In genomic region chrX:15601932-15602331, GRCh38 we compare ENCODE assay signal across 1 cellular context.
TF ChIP-seq lines count a peak whose summit lies in the region.

No MANE protein-coding gene starts in this region.

TF ChIP-seq in HepG2, 621 proteins besides CTCF, POLR2A, EP300 and RAD21 (continued from another document and continues in another):
- TF ChIP-seq, protein P1, sequence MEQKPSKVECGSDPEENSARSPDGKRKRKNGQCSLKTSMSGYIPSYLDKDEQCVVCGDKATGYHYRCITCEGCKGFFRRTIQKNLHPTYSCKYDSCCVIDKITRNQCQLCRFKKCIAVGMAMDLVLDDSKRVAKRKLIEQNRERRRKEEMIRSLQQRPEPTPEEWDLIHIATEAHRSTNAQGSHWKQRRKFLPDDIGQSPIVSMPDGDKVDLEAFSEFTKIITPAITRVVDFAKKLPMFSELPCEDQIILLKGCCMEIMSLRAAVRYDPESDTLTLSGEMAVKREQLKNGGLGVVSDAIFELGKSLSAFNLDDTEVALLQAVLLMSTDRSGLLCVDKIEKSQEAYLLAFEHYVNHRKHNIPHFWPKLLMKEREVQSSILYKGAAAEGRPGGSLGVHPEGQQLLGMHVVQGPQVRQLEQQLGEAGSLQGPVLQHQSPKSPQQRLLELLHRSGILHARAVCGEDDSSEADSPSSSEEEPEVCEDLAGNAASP (CRISPR knock-in tag; IDR thresholded peaks at IDR 0.05; ENCODE audit: borderline replicate concordance), result peak; percentile 28; the same call in 1 of the 2 replicates
- no peak for TF ChIP-seq RELA (CRISPR knock-in tag; IDR thresholded peaks at IDR 0.05)
- no peak for TF ChIP-seq CEBPZ (IDR thresholded peaks at IDR 0.05; ENCODE audit: low read length)
- TF ChIP-seq ZNF746 (CRISPR knock-in tag; IDR thresholded peaks at IDR 0.05), result no peak
- TF ChIP-seq, protein P2, sequence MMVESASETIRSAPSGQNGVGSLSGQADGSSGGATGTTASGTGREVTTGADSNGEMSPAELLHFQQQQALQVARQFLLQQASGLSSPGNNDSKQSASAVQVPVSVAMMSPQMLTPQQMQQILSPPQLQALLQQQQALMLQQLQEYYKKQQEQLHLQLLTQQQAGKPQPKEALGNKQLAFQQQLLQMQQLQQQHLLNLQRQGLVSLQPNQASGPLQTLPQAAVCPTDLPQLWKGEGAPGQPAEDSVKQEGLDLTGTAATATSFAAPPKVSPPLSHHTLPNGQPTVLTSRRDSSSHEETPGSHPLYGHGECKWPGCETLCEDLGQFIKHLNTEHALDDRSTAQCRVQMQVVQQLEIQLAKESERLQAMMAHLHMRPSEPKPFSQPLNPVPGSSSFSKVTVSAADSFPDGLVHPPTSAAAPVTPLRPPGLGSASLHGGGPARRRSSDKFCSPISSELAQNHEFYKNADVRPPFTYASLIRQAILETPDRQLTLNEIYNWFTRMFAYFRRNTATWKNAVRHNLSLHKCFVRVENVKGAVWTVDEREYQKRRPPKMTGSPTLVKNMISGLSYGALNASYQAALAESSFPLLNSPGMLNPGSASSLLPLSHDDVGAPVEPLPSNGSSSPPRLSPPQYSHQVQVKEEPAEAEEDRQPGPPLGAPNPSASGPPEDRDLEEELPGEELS (CRISPR knock-in tag; IDR thresholded peaks at IDR 0.05), result peak; percentile 64
- no peak for TF ChIP-seq RBAK (CRISPR knock-in tag; IDR thresholded peaks at IDR 0.05)
- no peak for TF ChIP-seq ZKSCAN5 (CRISPR knock-in tag; IDR thresholded peaks at IDR 0.05)
- TF ChIP-seq ZBTB40 (IDR thresholded peaks at IDR 0.05), result no peak
- TF ChIP-seq ZBTB40 (CRISPR knock-in tag; IDR thresholded peaks at IDR 0.05), result no peak
- no peak for TF ChIP-seq ZKSCAN1 (IDR thresholded peaks at IDR 0.05; ENCODE audit: low read length)
- TF ChIP-seq ZNF460 (CRISPR knock-in tag; IDR thresholded peaks at IDR 0.05; ENCODE audit: borderline replicate concordance), result no peak
- TF ChIP-seq ZNF589 (CRISPR knock-in tag; conservative IDR thresholded peaks at IDR 0.05), result no peak
- TF ChIP-seq ZNF607 (CRISPR knock-in tag; IDR thresholded peaks at IDR 0.05; ENCODE audit: borderline replicate concordance), result no peak
- TF ChIP-seq, protein P3, sequence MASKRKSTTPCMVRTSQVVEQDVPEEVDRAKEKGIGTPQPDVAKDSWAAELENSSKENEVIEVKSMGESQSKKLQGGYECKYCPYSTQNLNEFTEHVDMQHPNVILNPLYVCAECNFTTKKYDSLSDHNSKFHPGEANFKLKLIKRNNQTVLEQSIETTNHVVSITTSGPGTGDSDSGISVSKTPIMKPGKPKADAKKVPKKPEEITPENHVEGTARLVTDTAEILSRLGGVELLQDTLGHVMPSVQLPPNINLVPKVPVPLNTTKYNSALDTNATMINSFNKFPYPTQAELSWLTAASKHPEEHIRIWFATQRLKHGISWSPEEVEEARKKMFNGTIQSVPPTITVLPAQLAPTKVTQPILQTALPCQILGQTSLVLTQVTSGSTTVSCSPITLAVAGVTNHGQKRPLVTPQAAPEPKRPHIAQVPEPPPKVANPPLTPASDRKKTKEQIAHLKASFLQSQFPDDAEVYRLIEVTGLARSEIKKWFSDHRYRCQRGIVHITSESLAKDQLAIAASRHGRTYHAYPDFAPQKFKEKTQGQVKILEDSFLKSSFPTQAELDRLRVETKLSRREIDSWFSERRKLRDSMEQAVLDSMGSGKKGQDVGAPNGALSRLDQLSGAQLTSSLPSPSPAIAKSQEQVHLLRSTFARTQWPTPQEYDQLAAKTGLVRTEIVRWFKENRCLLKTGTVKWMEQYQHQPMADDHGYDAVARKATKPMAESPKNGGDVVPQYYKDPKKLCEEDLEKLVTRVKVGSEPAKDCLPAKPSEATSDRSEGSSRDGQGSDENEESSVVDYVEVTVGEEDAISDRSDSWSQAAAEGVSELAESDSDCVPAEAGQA (IDR thresholded peaks at IDR 0.05; ENCODE audit: low read depth), result no peak
- TF ChIP-seq, protein P3 (CRISPR knock-in tag; IDR thresholded peaks at IDR 0.05; ENCODE audit: borderline replicate concordance), result no peak
- TF ChIP-seq SAFB2 (CRISPR knock-in tag; IDR thresholded peaks at IDR 0.05; ENCODE audit: borderline replicate concordance, low read depth), result no peak
- peak; percentile 68 for TF ChIP-seq MAFG (CRISPR knock-in tag; IDR thresholded peaks at IDR 0.05)
- TF ChIP-seq, protein P4, sequence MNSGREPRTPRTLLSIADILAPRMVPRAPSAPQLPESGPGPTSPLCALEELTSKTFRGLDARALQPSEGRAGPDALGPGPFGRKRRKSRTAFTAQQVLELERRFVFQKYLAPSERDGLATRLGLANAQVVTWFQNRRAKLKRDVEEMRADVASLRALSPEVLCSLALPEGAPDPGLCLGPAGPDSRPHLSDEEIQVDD (CRISPR knock-in tag; IDR thresholded peaks at IDR 0.05; ENCODE audit: borderline replicate concordance), result no peak
- TF ChIP-seq, protein P5, sequence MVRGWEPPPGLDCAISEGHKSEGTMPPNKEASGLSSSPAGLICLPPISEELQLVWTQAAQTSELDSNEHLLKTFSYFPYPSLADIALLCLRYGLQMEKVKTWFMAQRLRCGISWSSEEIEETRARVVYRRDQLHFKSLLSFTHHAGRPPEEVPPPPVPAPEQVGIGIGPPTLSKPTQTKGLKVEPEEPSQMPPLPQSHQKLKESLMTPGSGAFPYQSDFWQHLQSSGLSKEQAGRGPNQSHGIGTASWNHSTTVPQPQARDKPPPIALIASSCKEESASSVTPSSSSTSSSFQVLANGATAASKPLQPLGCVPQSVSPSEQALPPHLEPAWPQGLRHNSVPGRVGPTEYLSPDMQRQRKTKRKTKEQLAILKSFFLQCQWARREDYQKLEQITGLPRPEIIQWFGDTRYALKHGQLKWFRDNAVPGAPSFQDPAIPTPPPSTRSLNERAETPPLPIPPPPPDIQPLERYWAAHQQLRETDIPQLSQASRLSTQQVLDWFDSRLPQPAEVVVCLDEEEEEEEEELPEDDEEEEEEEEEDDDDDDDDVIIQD (CRISPR knock-in tag; IDR thresholded peaks at IDR 0.05; ENCODE audit: low read depth), result peak; percentile 49; the same call in 1 of the 2 replicates
- no peak for TF ChIP-seq ZFP36L1 (CRISPR knock-in tag; IDR thresholded peaks at IDR 0.05)
- no peak for TF ChIP-seq ZSCAN22 (CRISPR knock-in tag; IDR thresholded peaks at IDR 0.05)
- no peak for TF ChIP-seq MZF1 (CRISPR knock-in tag; IDR thresholded peaks at IDR 0.05; ENCODE audit: borderline replicate concordance)
- no peak for TF ChIP-seq ZNF468 (CRISPR knock-in tag; IDR thresholded peaks at IDR 0.05)
- peak; percentile 55; the same call in 1 of the 2 replicates for TF ChIP-seq SAP130 (CRISPR knock-in tag; IDR thresholded peaks at IDR 0.05; ENCODE audit: low read depth)
- TF ChIP-seq CREM (IDR thresholded peaks at IDR 0.05), result 0 out of 2 replicates have a peak, but pooled peaks have one; percentile 17
- no peak for TF ChIP-seq CREM (CRISPR knock-in tag; IDR thresholded peaks at IDR 0.05)
- no peak for TF ChIP-seq ZNF569 (CRISPR knock-in tag; IDR thresholded peaks at IDR 0.05; ENCODE audit: borderline replicate concordance)
- TF ChIP-seq, protein P6, sequence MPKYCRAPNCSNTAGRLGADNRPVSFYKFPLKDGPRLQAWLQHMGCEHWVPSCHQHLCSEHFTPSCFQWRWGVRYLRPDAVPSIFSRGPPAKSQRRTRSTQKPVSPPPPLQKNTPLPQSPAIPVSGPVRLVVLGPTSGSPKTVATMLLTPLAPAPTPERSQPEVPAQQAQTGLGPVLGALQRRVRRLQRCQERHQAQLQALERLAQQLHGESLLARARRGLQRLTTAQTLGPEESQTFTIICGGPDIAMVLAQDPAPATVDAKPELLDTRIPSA (CRISPR knock-in tag; IDR thresholded peaks at IDR 0.05; ENCODE audit: borderline replicate concordance), result no peak
- no peak for TF ChIP-seq NAIF1 (CRISPR knock-in tag; IDR thresholded peaks at IDR 0.05; ENCODE audit: borderline replicate concordance)
- no peak for TF ChIP-seq SP140L (CRISPR knock-in tag; IDR thresholded peaks at IDR 0.05; ENCODE audit: borderline replicate concordance)
- no peak for TF ChIP-seq MTA3 (CRISPR knock-in tag; IDR thresholded peaks at IDR 0.05)
- no peak for TF ChIP-seq ZNF557 (CRISPR knock-in tag; IDR thresholded peaks at IDR 0.05)
- TF ChIP-seq ZNF367 (CRISPR knock-in tag; IDR thresholded peaks at IDR 0.05; ENCODE audit: borderline replicate concordance), result peak; percentile 53; the same call in 1 of the 2 replicates
